34 cellular contexts compared by ENCODE assay signal in the genomic region with DNA sequence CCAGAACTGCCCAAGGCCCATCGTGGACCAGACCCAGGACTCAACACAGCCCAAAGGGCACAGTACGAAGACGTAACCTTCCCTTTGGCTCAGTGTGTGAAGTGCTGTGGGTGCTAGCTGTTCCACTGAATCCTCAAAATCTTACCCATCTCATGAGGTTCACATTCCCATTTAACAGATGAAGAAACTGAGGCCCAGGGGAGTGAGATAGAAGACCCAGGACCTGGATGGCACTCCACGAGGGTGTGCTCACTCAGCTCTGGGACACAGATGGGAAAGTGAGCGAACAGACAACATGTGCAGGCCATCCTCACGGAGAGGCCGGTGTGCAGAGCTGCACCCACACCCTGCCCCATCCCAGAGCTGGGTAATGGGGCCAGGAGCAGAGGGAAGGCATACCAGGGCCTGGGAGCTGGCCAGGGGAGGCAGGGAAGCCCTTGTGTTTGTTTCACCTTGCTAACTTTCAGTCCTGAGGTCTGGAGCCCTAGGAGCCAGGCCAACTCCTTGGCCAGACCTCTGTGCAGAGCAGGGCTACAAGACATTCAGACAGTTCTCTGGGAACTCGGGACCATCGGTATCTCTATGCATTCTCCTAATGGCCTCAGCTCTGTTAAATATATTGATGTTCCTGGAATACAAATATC.
"Had no signal": no experiment of that assay in that cellular context is flagged by ENCODE, and none has a peak within 500 bp of the region (broad histone marks: within the 10 kb centered on the region; RNA-seq: fewer than 3 reads in every experiment).

No MANE protein-coding gene starts in this region.

- H3K27ac Mint-ChIP-seq: activated B cell treated with CpG ODN at 0.5 μM for 24 hours; activated CD4-positive, alpha-beta memory T cell treated with anti-CD3 and anti-CD28 coated beads for 36 hours; activated naive CD4-positive, alpha-beta T cell treated with anti-CD3 and anti-CD28 coated beads for 36 hours; activated naive CD4-positive, alpha-beta T cell treated with anti-CD3 and anti-CD28 coated beads, Interleukin-2, amount 50 U/mL, for 72 hours; activated T-helper 1 cell treated with anti-CD3 and anti-CD28 coated beads, Interleukin-12 subunit alpha, Interleukin-12 subunit beta, Interleukin-2, Interleukin-4 antibody, amounts not matched to agents 30 ng/mL and 10 ng/mL and 1 ng/mL, durations not matched to agents 14 hours and 24 hours and 36 hours had no signal

- H3K4me3 ChIP-seq: adrenal gland, body of pancreas, Peyer's patch had no signal

- H3K9me3 Mint-ChIP-seq: activated B cell treated with CpG ODN at 0.5 μM for 24 hours; activated CD4-positive, alpha-beta memory T cell treated with anti-CD3 and anti-CD28 coated beads for 36 hours; activated naive CD4-positive, alpha-beta T cell treated with anti-CD3 and anti-CD28 coated beads for 36 hours; activated naive CD4-positive, alpha-beta T cell treated with anti-CD3 and anti-CD28 coated beads, Interleukin-2, amount 50 U/mL, for 72 hours; activated T-cell treated with anti-CD3 and anti-CD28 coated beads, Interleukin-2, amount 50 U/mL, for 4 hours; activated T-helper 1 cell treated with anti-CD3 and anti-CD28 coated beads, Interleukin-12 subunit alpha, Interleukin-12 subunit beta, Interleukin-2, Interleukin-4 antibody, amounts not matched to agents 30 ng/mL and 10 ng/mL and 1 ng/mL, durations not matched to agents 14 hours and 24 hours and 36 hours had no signal

- H3K36me3 Mint-ChIP-seq: activated CD4-positive, alpha-beta memory T cell treated with anti-CD3 and anti-CD28 coated beads for 36 hours; activated naive CD4-positive, alpha-beta T cell treated with anti-CD3 and anti-CD28 coated beads, Interleukin-2, amount 50 U/mL, for 72 hours had no signal

- ATAC-seq: activated naive CD4-positive, alpha-beta T cell treated with anti-CD3 and anti-CD28 coated beads, Interleukin-2, amount 50 U/mL, for 72 hours; activated T-cell treated with anti-CD3 and anti-CD28 coated beads, Interleukin-2, amount 50 U/mL, for 4 hours; body of pancreas had no signal

- H3K27me3 Mint-ChIP-seq: activated CD4-positive, alpha-beta memory T cell treated with anti-CD3 and anti-CD28 coated beads for 36 hours had no signal

- DNase-seq: activated B cell treated with CpG ODN at 0.5 μM for 24 hours; activated CD4-positive, alpha-beta memory T cell treated with anti-CD3 and anti-CD28 coated beads for 36 hours; activated CD4-positive, alpha-beta T cell treated with anti-CD3 and anti-CD28 coated beads for 4 hours; activated CD4-positive, alpha-beta T cell treated with anti-CD3 and anti-CD28 coated beads, Interleukin-2, amount 50 U/mL, for 1 hour; activated CD4-positive, CD25-positive, alpha-beta regulatory T cell treated with anti-CD3 and anti-CD28 coated beads, Interleukin-2, amount 50 U/mL, for 72 hours; activated CD8-positive, alpha-beta memory T cell treated with anti-CD3 and anti-CD28 coated beads, Interleukin-2, amount 50 U/mL, for 4 hours; activated gamma-delta T cell treated with Interleukin-2 at 50 U/mL for 16 hours; activated naive CD4-positive, alpha-beta T cell treated with anti-CD3 and anti-CD28 coated beads for 36 hours; activated T-cell treated with anti-CD3 and anti-CD28 coated beads for 4 hours; activated T-cell treated with anti-CD3 and anti-CD28 coated beads, Interleukin-2, amount 50 U/mL, for 4 hours; adrenal gland; body of pancreas; caudate nucleus; Karpas-422; NCI-H1105; NCI-H1417 treated with DMSO at 0.1 percent for 48 hours; NCI-H187 treated with DMSO at 0.1 percent for 48 hours; NCI-H2081; NCI-H226; NCI-H446 treated with DMSO at 0.1 percent for 48 hours; NCI-H524; NCI-H69; NCI-H82; Peyer's patch; Right ventricle myocardium superior; SW 1271; T-helper 1 cell; T-helper 2 cell; T-helper 9 cell had no signal

- H3K27me3 ChIP-seq: adrenal gland, body of pancreas, Peyer's patch had no signal

- H3K4me3 Mint-ChIP-seq: activated B cell treated with CpG ODN at 0.5 μM for 24 hours; activated CD4-positive, alpha-beta memory T cell treated with anti-CD3 and anti-CD28 coated beads for 36 hours; activated naive CD4-positive, alpha-beta T cell treated with anti-CD3 and anti-CD28 coated beads for 36 hours; activated T-cell treated with anti-CD3 and anti-CD28 coated beads, Interleukin-2, amount 50 U/mL, for 4 hours; activated T-helper 1 cell treated with anti-CD3 and anti-CD28 coated beads, Interleukin-12 subunit alpha, Interleukin-12 subunit beta, Interleukin-2, Interleukin-4 antibody, amounts not matched to agents 30 ng/mL and 10 ng/mL and 1 ng/mL, durations not matched to agents 14 hours and 24 hours and 36 hours had no signal

- H3K27ac ChIP-seq: adrenal gland, body of pancreas, Peyer's patch, VCaP had no signal

- H3K36me3 ChIP-seq: adrenal gland, Peyer's patch had no signal

- H3K9me3 ChIP-seq: adrenal gland, body of pancreas, Peyer's patch had no signal

- FAIRE-seq: astrocyte, bronchial epithelial cell had no signal
